1 cellular context compared by ENCODE assay signal in the genomic region with DNA sequence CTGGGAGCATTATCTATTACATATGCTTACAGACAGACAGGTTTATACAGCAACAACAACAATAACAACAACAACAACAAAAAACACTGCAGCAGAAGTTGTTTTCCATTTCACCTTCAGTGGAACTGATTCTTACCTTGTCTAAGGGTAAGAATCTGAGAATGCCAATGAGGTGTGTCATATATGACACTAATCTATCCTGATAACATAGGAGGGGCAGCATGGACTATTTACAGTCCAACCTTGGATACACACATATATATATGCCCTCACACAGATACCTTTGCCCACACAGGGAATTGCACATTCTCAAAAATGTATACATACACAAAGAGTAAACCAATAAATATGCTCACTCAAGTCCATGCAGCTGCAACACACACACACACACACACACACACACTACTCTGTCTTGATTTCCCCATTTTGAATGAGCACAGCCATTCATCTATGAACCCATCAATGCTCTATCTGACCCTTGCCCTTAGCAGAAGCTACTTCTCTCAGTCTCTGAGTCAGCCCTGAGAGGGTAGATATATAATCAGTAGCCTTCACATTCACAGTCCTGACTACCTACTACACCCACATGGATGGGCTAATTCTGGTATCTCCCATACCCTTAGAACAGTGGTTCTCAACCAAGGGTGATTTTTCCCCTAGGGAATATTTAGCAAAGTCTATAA.
TF ChIP-seq lines count a peak whose summit lies in the region.

No MANE protein-coding gene starts in this region.

TF ChIP-seq in K562, 482 proteins besides CTCF, POLR2A, EP300 and RAD21 (continues in another document):
- TF ChIP-seq EGR1 (conservative IDR thresholded peaks at IDR 0.05) (peak; percentile 73), SNRNP70 (optimal IDR thresholded peaks at IDR 0.05; ENCODE audit: low read depth, low read length) (no peak), POU5F1 (IDR thresholded peaks at IDR 0.05; ENCODE audit: borderline replicate concordance, low read depth, low read length, partially characterized antibody) (no peak), FOXK2 (conservative IDR thresholded peaks at IDR 0.05 in 1 of 2, IDR thresholded peaks at IDR 0.05 in 1 of 2; ENCODE audit: low read depth in 2 of 2) (no peak; a peak in 1 of 4 replicates), HDAC2 (IDR thresholded peaks at IDR 0.05) (peak; percentile 72; the same call in 1 of the 2 replicates), CBFA2T2 (conservative IDR thresholded peaks at IDR 0.05) (peak; percentile 91), ZNF165 (CRISPR knock-in tag; IDR thresholded peaks at IDR 0.05; ENCODE audit: borderline replicate concordance) (no peak), PHF21A (IDR thresholded peaks at IDR 0.05; ENCODE audit: borderline replicate concordance, low read depth) (no peak), DACH1 (IDR thresholded peaks at IDR 0.05; ENCODE audit: partially characterized antibody) (peak; percentile 72), KLF1 (tag; IDR thresholded peaks at IDR 0.05) (no peak), PTRF (tag; IDR thresholded peaks at IDR 0.05) (no peak), NCOA1 (IDR thresholded peaks at IDR 0.05; ENCODE audit: low read depth) (peak; percentile 44; the same call in 1 of the 2 replicates), TCF3 (CRISPR knock-in tag; IDR thresholded peaks at IDR 0.05) (peak; percentile 80), CBX1 (IDR thresholded peaks at IDR 0.05; ENCODE audit: low read depth) (no peak), MTF1 (CRISPR knock-in tag; IDR thresholded peaks at IDR 0.05; ENCODE audit: borderline replicate concordance) (no peak), TBL1XR1 (IDR thresholded peaks at IDR 0.05; ENCODE audit: low read length in 2 of 2) (0 out of 4 replicates have a peak, but pooled peaks of 1 of the 2 experiments have one; percentile 20), MAZ (CRISPR knock-in tag; conservative IDR thresholded peaks at IDR 0.05 in 1 of 2, IDR thresholded peaks at IDR 0.05 in 1 of 2) (no peak), ARID1B (IDR thresholded peaks at IDR 0.05) (peak; percentile 91), KLF10 (CRISPR knock-in tag; IDR thresholded peaks at IDR 0.05) (no peak), PHB2 (IDR thresholded peaks at IDR 0.05; ENCODE audit: low read depth) (no peak; the same call in 1 of the 2 replicates), FOXM1 (IDR thresholded peaks at IDR 0.05; ENCODE audit: low read depth) (peak; percentile 67; the same call in 1 of the 2 replicates), FOXM1 (CRISPR knock-in tag; IDR thresholded peaks at IDR 0.05; ENCODE audit: low read depth) (no peak), NR2F6 (CRISPR knock-in tag; IDR thresholded peaks at IDR 0.05) (0 out of 2 replicates have a peak, but pooled peaks have one; percentile 48), JUNB (CRISPR knock-in tag; conservative IDR thresholded peaks at IDR 0.05) (no peak), CAMTA2 (CRISPR knock-in tag; conservative IDR thresholded peaks at IDR 0.05) (no peak), DMBX1 (CRISPR knock-in tag; IDR thresholded peaks at IDR 0.05; ENCODE audit: borderline replicate concordance) (no peak)
- TF ChIP-seq, protein P1, sequence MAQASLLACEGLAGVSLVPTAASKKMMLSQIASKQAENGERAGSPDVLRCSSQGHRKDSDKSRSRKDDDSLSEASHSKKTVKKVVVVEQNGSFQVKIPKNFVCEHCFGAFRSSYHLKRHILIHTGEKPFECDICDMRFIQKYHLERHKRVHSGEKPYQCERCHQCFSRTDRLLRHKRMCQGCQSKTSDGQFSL (CRISPR knock-in tag; IDR thresholded peaks at IDR 0.05): no peak
- TF ChIP-seq, protein P1 (tag; IDR thresholded peaks at IDR 0.05): no peak
- TF ChIP-seq, protein P2, sequence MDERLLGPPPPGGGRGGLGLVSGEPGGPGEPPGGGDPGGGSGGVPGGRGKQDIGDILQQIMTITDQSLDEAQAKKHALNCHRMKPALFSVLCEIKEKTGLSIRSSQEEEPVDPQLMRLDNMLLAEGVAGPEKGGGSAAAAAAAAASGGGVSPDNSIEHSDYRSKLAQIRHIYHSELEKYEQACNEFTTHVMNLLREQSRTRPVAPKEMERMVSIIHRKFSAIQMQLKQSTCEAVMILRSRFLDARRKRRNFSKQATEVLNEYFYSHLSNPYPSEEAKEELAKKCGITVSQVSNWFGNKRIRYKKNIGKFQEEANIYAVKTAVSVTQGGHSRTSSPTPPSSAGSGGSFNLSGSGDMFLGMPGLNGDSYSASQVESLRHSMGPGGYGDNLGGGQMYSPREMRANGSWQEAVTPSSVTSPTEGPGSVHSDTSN (CRISPR knock-in tag; IDR thresholded peaks at IDR 0.05; ENCODE audit: low read depth): no peak
- TF ChIP-seq, protein P2 (tag; conservative IDR thresholded peaks at IDR 0.05; ENCODE audit: low read depth): no peak
- TF ChIP-seq, protein P3, sequence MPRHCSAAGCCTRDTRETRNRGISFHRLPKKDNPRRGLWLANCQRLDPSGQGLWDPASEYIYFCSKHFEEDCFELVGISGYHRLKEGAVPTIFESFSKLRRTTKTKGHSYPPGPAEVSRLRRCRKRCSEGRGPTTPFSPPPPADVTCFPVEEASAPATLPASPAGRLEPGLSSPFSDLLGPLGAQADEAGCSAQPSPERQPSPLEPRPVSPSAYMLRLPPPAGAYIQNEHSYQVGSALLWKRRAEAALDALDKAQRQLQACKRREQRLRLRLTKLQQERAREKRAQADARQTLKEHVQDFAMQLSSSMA (CRISPR knock-in tag; IDR thresholded peaks at IDR 0.05): no peak
- TF ChIP-seq, protein P4, sequence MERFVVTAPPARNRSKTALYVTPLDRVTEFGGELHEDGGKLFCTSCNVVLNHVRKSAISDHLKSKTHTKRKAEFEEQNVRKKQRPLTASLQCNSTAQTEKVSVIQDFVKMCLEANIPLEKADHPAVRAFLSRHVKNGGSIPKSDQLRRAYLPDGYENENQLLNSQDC (CRISPR knock-in tag; IDR thresholded peaks at IDR 0.05): no peak
- TF ChIP-seq, protein P5, sequence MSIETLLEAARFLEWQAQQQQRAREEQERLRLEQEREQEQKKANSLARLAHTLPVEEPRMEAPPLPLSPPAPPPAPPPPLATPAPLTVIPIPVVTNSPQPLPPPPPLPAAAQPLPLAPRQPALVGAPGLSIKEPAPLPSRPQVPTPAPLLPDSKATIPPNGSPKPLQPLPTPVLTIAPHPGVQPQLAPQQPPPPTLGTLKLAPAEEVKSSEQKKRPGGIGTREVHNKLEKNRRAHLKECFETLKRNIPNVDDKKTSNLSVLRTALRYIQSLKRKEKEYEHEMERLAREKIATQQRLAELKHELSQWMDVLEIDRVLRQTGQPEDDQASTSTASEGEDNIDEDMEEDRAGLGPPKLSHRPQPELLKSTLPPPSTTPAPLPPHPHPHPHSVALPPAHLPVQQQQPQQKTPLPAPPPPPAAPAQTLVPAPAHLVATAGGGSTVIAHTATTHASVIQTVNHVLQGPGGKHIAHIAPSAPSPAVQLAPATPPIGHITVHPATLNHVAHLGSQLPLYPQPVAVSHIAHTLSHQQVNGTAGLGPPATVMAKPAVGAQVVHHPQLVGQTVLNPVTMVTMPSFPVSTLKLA (conservative IDR thresholded peaks at IDR 0.05): 0 out of 4 replicates have a peak, but pooled peaks of 1 of the 2 experiments have one; percentile 23
- TF ChIP-seq, protein P6, sequence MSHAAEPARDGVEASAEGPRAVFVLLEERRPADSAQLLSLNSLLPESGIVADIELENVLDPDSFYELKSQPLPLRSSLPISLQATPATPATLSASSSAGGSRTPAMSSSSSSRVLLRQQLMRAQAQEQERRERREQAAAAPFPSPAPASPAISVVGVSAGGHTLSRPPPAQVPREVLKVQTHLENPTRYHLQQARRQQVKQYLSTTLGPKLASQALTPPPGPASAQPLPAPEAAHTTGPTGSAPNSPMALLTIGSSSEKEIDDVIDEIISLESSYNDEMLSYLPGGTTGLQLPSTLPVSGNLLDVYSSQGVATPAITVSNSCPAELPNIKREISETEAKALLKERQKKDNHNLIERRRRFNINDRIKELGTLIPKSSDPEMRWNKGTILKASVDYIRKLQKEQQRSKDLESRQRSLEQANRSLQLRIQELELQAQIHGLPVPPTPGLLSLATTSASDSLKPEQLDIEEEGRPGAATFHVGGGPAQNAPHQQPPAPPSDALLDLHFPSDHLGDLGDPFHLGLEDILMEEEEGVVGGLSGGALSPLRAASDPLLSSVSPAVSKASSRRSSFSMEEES (CRISPR knock-in tag; IDR thresholded peaks at IDR 0.05): no peak
- TF ChIP-seq, protein P7, sequence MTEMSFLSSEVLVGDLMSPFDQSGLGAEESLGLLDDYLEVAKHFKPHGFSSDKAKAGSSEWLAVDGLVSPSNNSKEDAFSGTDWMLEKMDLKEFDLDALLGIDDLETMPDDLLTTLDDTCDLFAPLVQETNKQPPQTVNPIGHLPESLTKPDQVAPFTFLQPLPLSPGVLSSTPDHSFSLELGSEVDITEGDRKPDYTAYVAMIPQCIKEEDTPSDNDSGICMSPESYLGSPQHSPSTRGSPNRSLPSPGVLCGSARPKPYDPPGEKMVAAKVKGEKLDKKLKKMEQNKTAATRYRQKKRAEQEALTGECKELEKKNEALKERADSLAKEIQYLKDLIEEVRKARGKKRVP (CRISPR knock-in tag; IDR thresholded peaks at IDR 0.05): no peak
- TF ChIP-seq, protein P8, sequence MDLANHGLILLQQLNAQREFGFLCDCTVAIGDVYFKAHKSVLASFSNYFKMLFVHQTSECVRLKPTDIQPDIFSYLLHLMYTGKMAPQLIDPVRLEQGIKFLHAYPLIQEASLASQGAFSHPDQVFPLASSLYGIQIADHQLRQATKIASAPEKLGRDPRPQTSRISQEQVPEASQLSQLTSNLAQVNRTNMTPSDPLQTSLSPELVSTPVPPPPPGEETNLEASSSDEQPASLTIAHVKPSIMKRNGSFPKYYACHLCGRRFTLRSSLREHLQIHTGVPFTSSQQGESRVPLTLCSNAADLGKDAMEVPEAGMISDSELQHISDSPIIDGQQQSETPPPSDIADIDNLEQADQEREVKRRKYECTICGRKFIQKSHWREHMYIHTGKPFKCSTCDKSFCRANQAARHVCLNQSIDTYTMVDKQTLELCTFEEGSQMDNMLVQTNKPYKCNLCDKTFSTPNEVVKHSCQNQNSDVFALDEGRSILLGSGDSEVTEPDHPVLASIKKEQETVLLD (IDR thresholded peaks at IDR 0.05): peak; percentile 56; the same call in 1 of the 2 replicates
- TF ChIP-seq, protein P9, sequence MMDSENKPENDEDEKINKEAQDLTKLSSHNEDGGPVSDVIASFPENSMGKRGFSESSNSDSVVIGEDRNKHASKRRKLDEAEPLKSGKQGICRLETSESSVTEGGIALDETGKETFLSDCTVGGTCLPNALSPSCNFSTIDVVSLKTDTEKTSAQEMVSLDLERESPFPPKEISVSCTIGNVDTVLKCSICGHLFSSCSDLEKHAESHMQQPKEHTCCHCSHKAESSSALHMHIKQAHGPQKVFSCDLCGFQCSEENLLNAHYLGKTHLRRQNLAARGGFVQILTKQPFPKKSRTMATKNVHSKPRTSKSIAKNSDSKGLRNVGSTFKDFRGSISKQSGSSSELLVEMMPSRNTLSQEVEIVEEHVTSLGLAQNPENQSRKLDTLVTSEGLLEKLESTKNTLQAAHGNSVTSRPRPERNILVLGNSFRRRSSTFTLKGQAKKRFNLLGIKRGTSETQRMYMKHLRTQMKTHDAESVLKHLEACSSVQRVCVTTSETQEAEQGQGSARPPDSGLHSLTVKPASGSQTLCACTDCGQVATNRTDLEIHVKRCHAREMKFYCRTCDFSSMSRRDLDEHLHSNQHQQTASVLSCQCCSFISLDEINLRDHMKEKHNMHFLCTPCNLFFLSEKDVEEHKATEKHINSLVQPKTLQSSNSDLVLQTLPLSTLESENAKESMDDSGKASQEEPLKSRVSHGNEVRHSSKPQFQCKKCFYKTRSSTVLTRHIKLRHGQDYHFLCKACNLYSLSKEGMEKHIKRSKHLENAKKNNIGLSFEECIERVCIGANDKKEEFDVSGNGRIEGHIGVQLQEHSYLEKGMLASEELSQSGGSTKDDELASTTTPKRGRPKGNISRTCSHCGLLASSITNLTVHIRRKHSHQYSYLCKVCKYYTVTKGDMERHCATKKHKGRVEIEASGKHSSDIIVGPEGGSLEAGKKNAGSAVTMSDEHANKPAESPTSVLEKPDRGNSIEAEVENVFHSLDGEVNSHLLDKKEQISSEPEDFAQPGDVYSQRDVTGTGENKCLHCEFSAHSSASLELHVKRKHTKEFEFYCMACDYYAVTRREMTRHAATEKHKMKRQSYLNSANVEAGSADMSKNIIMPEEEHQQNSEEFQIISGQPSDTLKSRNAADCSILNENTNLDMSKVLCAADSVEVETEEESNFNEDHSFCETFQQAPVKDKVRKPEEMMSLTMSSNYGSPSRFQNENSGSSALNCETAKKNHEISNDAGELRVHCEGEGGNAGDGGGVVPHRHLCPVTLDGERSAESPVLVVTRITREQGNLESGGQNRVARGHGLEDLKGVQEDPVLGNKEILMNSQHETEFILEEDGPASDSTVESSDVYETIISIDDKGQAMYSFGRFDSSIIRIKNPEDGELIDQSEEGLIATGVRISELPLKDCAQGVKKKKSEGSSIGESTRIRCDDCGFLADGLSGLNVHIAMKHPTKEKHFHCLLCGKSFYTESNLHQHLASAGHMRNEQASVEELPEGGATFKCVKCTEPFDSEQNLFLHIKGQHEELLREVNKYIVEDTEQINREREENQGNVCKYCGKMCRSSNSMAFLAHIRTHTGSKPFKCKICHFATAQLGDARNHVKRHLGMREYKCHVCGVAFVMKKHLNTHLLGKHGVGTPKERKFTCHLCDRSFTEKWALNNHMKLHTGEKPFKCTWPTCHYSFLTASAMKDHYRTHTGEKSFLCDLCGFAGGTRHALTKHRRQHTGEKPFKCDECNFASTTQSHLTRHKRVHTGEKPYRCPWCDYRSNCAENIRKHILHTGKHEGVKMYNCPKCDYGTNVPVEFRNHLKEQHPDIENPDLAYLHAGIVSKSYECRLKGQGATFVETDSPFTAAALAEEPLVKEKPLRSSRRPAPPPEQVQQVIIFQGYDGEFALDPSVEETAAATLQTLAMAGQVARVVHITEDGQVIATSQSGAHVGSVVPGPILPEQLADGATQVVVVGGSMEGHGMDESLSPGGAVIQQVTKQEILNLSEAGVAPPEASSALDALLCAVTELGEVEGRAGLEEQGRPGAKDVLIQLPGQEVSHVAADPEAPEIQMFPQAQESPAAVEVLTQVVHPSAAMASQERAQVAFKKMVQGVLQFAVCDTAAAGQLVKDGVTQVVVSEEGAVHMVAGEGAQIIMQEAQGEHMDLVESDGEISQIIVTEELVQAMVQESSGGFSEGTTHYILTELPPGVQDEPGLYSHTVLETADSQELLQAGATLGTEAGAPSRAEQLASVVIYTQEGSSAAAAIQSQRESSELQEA (IDR thresholded peaks at IDR 0.05; ENCODE audit: low read depth): no peak
- TF ChIP-seq, protein P10, sequence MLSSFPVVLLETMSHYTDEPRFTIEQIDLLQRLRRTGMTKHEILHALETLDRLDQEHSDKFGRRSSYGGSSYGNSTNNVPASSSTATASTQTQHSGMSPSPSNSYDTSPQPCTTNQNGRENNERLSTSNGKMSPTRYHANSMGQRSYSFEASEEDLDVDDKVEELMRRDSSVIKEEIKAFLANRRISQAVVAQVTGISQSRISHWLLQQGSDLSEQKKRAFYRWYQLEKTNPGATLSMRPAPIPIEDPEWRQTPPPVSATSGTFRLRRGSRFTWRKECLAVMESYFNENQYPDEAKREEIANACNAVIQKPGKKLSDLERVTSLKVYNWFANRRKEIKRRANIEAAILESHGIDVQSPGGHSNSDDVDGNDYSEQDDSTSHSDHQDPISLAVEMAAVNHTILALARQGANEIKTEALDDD (IDR thresholded peaks at IDR 0.05): peak; percentile 86
